23 cellular contexts compared by ENCODE assay signal in the genomic region with DNA sequence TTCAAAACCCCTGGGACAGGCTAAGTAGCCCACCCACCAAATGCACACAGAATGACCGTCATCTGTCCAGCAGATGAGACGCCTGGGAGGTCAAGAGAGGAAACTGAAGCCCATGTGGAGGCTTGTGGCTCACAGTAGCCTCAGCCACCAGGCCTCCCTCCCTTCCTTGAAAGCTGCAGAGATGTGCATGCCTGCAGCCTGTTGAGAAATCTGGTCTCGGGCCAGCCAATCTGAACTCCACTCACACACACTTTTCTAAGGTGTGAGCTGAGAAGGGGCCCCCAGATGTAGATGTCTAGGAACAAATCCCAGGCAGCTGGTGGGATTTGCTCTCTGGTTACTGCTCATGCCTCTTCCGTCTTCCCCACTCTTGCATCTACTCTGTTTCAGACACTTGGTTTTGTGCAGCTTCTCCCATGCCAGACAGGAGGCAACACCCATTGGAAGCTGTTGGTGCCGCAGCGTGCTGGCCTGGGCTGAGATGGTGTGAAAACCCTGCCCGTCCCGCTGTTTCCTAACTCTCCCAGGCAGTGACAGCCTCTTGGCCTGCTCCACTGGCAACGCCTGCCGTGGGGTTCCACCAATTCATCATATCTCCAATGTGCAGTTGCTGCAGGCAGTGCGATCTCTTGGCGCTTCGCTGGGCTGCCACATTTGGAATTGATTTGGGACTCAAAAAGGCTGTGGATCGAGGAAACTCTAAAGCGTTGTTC. TPM values are rescaled to one million over a fixed set of nuclear protein-coding genes. Genes with fewer than 3 reads are reported as not detected.
DNase-seq lines count a peak whose midpoint lies in the region; ATAC-seq and TF ChIP-seq lines count a peak whose summit lies in the region.
"Had no signal": no experiment of that assay in that cellular context is flagged by ENCODE, and none has a peak within 500 bp of the region (broad histone marks: within the 10 kb centered on the region; RNA-seq: fewer than 3 reads in every experiment).

No MANE protein-coding gene starts in this region.

- H3K9me3 ChIP-seq in HEK293 (ENCODE audit: control insufficient read depth, insufficient read depth, low read depth, low read length) (no peaks in the 10 kb centered on the region), gastroesophageal sphincter (no peaks in the 10 kb centered on the region), stomach (no peaks in the 10 kb centered on the region)
- H3K9me3 ChIP-seq: left lung had no signal

- CTCF ChIA-PET in HEK293 (lab: Yijun Ruan, JAX), result interaction anchor here (1.4 to 2.0 kb wide), 2 partner anchors 15 to 22 kb away, joined by 4 to 11 read pairs; no protein-coding TSS in a partner anchor

- TF ChIP-seq EP300 in gastroesophageal sphincter (IDR thresholded peaks at IDR 0.05), result no peak
- no peak for TF ChIP-seq EP300 in stomach (IDR thresholded peaks at IDR 0.05)

- no peak overlapping the region for H3K27ac Mint-ChIP-seq in activated naive CD8-positive, alpha-beta T cell treated with anti-CD3 and anti-CD28 coated beads, Interleukin-2, amount 50 U/mL, for 24 hours
- H3K27ac Mint-ChIP-seq: CD8-positive, alpha-beta T cell; HFFc6 had no signal

- intact Hi-C loops in stomach (cut with DNase I; ENCODE audit: low total_unique reads), result no loop called here

- 80% methylated on average over 7 of the region's 15 CpGs; no CpG with 5 or more reads in 1 of the 2 donors for WGBS in gastroesophageal sphincter (ENCODE audit: low coverage in 1 of 2), 2 donors
- 71 to 82% (median 79%) methylated on average over 15 of the region's 15 CpGs for WGBS in stomach, 5 donors

- no peaks in the 10 kb centered on the region for H3K4me1 Mint-ChIP-seq in activated naive CD8-positive, alpha-beta T cell treated with anti-CD3 and anti-CD28 coated beads, Interleukin-2, amount 50 U/mL, for 24 hours

- H3K27me3 ChIP-seq in gastroesophageal sphincter (peaks cover 6% of the 10 kb centered on the region), stomach (peaks cover 0 to 6% (median 0%) of the 10 kb centered on the region in 3 donors)

- DNase-seq in AG08395 (ENCODE audit: low spot score), result peak; percentile 16
- no peak for DNase-seq in stomach
- no peak for DNase-seq in DMS153 (lab: John Stamatoyannopoulos, UW)
- DNase-seq in activated naive CD8-positive, alpha-beta T cell treated with anti-CD3 and anti-CD28 coated beads, Interleukin-2, amount 50 U/mL, for 24 hours, result no peak
- DNase-seq: activated CD4-positive, alpha-beta T cell treated with anti-CD3 and anti-CD28 coated beads for 4 hours; CD8-positive, alpha-beta T cell; DMS79; HFFc6; left lung; NCI-H2029 treated with DMSO at 0.1 percent for 48 hours; NCI-H446 treated with DMSO at 0.1 percent for 48 hours; stimulated activated naive CD8-positive, alpha-beta T cell treated with anti-CD3 and anti-CD28 coated beads, Interleukin-15, Interleukin-2, amounts not matched to agents 100 U/mL and 50 U/mL, for 24 hours; SW 1271 had no signal

- peaks cover 4% of the 10 kb centered on the region; the same call in 1 of the 2 replicates for H3K4me1 ChIP-seq in HEK293 (ENCODE audit: control insufficient read depth, insufficient read depth, low read length)
- H3K4me1 ChIP-seq in gastroesophageal sphincter, result no peaks in the 10 kb centered on the region
- no peaks in the 10 kb centered on the region for H3K4me1 ChIP-seq in stomach
- H3K4me1 ChIP-seq: left lung had no signal

- no peaks in the 10 kb centered on the region for H3K36me3 Mint-ChIP-seq in activated naive CD8-positive, alpha-beta T cell treated with anti-CD3 and anti-CD28 coated beads, Interleukin-2, amount 50 U/mL, for 24 hours (ENCODE audit: low read depth)
- H3K36me3 Mint-ChIP-seq: CD8-positive, alpha-beta T cell had no signal

- TF ChIP-seq POLR2A in gastroesophageal sphincter (IDR thresholded peaks at IDR 0.05) (no peak), stomach (IDR thresholded peaks at IDR 0.05) (no peak)

- no peak overlapping the region for H3K4me3 Mint-ChIP-seq in activated naive CD8-positive, alpha-beta T cell treated with anti-CD3 and anti-CD28 coated beads, Interleukin-2, amount 50 U/mL, for 24 hours
- H3K4me3 Mint-ChIP-seq: CD8-positive, alpha-beta T cell; HFFc6 had no signal

- H3K4me3 ChIP-seq in HEK293 (ENCODE audit: low read depth, low read length) (no peak overlapping the region), gastroesophageal sphincter (peak overlapping the region in 1 of 2 donors; percentile 21), stomach (peak overlapping the region in 3 of 4 donors; percentile 7 to 23 (median 13))
- H3K4me3 ChIP-seq: cardiac muscle cell, K562, left lung had no signal

- H3K27ac ChIP-seq in HEK293 (ENCODE audit: extremely low read depth, low read depth, low read length) (no peak overlapping the region), gastroesophageal sphincter (no peak overlapping the region), stomach (no peak overlapping the region)
- H3K27ac ChIP-seq: cardiac muscle cell, left lung had no signal

- no peaks in the 10 kb centered on the region for H3K36me3 ChIP-seq in HEK293 (ENCODE audit: control insufficient read depth in 2 of 2, insufficient read depth in 1 of 2, low read length in 2 of 2)
- no peaks in the 10 kb centered on the region for H3K36me3 ChIP-seq in gastroesophageal sphincter
- no peaks in the 10 kb centered on the region for H3K36me3 ChIP-seq in stomach
- H3K36me3 ChIP-seq: cardiac muscle cell, left lung had no signal

- H3K27me3 Mint-ChIP-seq in activated naive CD8-positive, alpha-beta T cell treated with anti-CD3 and anti-CD28 coated beads, Interleukin-2, amount 50 U/mL, for 24 hours, result peaks cover 3% of the 10 kb centered on the region

- H3K9me3 Mint-ChIP-seq in activated naive CD8-positive, alpha-beta T cell treated with anti-CD3 and anti-CD28 coated beads, Interleukin-2, amount 50 U/mL, for 24 hours, result no peaks in the 10 kb centered on the region
- H3K9me3 Mint-ChIP-seq: CD8-positive, alpha-beta T cell had no signal

- TF ChIP-seq CTCF in HEK293 (tag by site-specific recombination; IDR thresholded peaks at IDR 0.05) (no peak), gastroesophageal sphincter (IDR thresholded peaks at IDR 0.05) (no peak), stomach (IDR thresholded peaks at IDR 0.05) (no peak)

- POLR2A ChIA-PET in HEK293 (lab: Yijun Ruan, JAX), result no interaction called here

- peak; percentile 43 for ATAC-seq in gastroesophageal sphincter
- ATAC-seq in GM18907 (IDR thresholded peaks at IDR 0.05; ENCODE audit: unreplicated experiment), result no peak
- no peak for ATAC-seq in activated naive CD8-positive, alpha-beta T cell treated with anti-CD3 and anti-CD28 coated beads, Interleukin-2, amount 50 U/mL, for 24 hours
- no peak for ATAC-seq in activated CD4-positive, CD25-positive, alpha-beta regulatory T cell treated with anti-CD3 and anti-CD28 coated beads, Interleukin-2, amount 50 U/mL, for 24 hours
- ATAC-seq: CD8-positive, alpha-beta T cell; K562; left lung; stimulated activated naive CD8-positive, alpha-beta T cell treated with anti-CD3 and anti-CD28 coated beads, Interleukin-15, Interleukin-2, amounts not matched to agents 100 U/mL and 50 U/mL, for 24 hours had no signal

TF ChIP-seq in HEK293, 187 proteins besides CTCF, POLR2A, EP300 and RAD21:
- TF ChIP-seq ZNF23 (tag by site-specific recombination; IDR thresholded peaks at IDR 0.05; ENCODE audit: borderline replicate concordance) (no peak), ZNF354C (tag by site-specific recombination; IDR thresholded peaks at IDR 0.05; ENCODE audit: borderline replicate concordance, low read depth) (no peak)
- TF ChIP-seq, protein P1, sequence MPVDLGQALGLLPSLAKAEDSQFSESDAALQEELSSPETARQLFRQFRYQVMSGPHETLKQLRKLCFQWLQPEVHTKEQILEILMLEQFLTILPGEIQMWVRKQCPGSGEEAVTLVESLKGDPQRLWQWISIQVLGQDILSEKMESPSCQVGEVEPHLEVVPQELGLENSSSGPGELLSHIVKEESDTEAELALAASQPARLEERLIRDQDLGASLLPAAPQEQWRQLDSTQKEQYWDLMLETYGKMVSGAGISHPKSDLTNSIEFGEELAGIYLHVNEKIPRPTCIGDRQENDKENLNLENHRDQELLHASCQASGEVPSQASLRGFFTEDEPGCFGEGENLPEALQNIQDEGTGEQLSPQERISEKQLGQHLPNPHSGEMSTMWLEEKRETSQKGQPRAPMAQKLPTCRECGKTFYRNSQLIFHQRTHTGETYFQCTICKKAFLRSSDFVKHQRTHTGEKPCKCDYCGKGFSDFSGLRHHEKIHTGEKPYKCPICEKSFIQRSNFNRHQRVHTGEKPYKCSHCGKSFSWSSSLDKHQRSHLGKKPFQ (tag by site-specific recombination; IDR thresholded peaks at IDR 0.05), result peak; percentile 41; the same call in 1 of the 2 replicates
- TF ChIP-seq, protein P2, sequence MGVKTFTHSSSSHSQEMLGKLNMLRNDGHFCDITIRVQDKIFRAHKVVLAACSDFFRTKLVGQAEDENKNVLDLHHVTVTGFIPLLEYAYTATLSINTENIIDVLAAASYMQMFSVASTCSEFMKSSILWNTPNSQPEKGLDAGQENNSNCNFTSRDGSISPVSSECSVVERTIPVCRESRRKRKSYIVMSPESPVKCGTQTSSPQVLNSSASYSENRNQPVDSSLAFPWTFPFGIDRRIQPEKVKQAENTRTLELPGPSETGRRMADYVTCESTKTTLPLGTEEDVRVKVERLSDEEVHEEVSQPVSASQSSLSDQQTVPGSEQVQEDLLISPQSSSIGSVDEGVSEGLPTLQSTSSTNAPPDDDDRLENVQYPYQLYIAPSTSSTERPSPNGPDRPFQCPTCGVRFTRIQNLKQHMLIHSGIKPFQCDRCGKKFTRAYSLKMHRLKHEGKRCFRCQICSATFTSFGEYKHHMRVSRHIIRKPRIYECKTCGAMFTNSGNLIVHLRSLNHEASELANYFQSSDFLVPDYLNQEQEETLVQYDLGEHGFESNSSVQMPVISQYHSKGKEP (tag by site-specific recombination; IDR thresholded peaks at IDR 0.05), result peak; percentile 75
TF ChIP-seq in HEK293: peak in this region for 2.

RNA-seq across cellular contexts. Expression of a gene that starts 24.1 kb away (rescaled TPM):
- total RNA-seq in gastroesophageal sphincter (not detected), stomach (not detected)
- not detected for polyA plus RNA-seq in stomach
- total RNA-seq: cardiac muscle cell; CD8-positive, alpha-beta T cell; dermis microvascular lymphatic vessel endothelial cell; epithelial cell of proximal tubule; glomerular endothelial cell; HFFc6; K562; left lung; osteocyte had no signal
- polyA plus RNA-seq: cardiac muscle cell, K562 had no signal
